In the genomic region with DNA sequence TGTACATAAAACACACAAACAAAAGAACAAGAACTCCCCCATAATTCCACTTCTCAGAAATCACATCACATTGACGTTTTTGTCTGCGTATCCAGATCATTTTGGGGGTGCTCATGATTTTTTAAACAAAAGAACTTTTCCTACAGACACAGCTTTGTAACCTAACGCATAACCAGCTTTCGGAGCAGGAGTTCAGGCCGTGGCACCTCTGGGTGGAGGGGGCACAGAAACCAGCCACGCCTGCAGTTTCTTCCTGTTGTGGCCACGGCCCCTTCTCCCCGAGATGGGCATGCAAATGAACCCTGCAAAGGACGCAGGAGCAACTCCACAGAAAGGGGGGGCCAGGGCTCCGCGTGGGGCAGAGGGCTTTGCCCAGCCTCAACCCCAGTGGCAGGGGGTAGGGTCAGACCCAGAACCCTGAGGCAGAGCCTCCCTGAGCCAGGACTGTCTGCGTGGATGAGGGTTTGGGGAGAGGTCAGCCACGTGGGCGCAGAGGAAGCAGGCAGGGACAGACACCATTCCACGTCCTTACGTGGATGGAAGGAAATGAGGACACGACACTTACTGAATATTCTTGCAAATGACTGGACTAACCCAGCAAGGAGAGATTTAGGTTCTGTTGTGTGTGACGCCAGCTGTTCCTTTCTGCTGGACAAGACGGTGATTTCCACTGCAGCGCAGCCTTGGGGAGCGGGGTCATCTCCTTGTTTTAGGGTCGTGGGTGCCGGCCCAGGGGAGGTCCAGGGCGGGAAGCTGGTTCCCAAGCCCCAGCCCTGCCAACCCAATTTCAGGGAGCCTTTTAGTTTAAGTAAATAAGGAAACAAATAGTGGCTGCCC, we compare ENCODE assay signal across 8 cellular contexts.
A peak's percentile ranks its signal among the peaks of the same experiment; 100 is the strongest.
DNase-seq lines count a peak whose midpoint lies in the region; ATAC-seq and TF ChIP-seq lines count a peak whose summit lies in the region.

No MANE protein-coding gene starts in this region.

- peaks cover 5% of the 10 kb centered on the region for H3K9me3 Mint-ChIP-seq in central memory CD8-positive, alpha-beta T cell

- ATAC-seq in central memory CD8-positive, alpha-beta T cell (replicated peaks; ENCODE audit: extremely low read depth, poor library complexity, severe bottlenecking): no peak

- H3K4me2 ChIP-seq in OCI-LY3 (ENCODE audit: low read length): peak overlapping the region; percentile 92

- no peaks in the 10 kb centered on the region for H3K9me3 ChIP-seq in OCI-LY3 (ENCODE audit: insufficient read depth, low read length)
- no peaks in the 10 kb centered on the region for H3K9me3 ChIP-seq in prostate gland

- DNase-seq in activated CD4-positive, CD25-positive, alpha-beta regulatory T cell treated with anti-CD3 and anti-CD28 coated beads, Interleukin-2, amount 50 U/mL, for 16 hours (ENCODE audit: low read depth, low spot score): peak; percentile 4
- DNase-seq in activated CD4-positive, CD25-positive, alpha-beta regulatory T cell (lab: John Stamatoyannopoulos, UW): no peak
- DNase-seq in central memory CD8-positive, alpha-beta T cell (ENCODE audit: low spot score in 2 of 2): no peak
- no peak for DNase-seq in prostate gland (ENCODE audit: low spot score)
- no peak for DNase-seq in amniotic stem cell (lab: John Stamatoyannopoulos, UW)
- no peak for DNase-seq in ecto neural progenitor cell (ENCODE audit: low spot score)
- DNase-seq in SW480 (ENCODE audit: low spot score): no peak

- H2AFZ ChIP-seq in OCI-LY3 (ENCODE audit: low read depth, low read length): peak overlapping the region; percentile 17; the same call in 1 of the 2 replicates

- TF ChIP-seq POLR2A in prostate gland (IDR thresholded peaks at IDR 0.05): no peak

- H3K27me3 ChIP-seq in OCI-LY3 (ENCODE audit: low read depth, low read length) (peaks cover 16% of the 10 kb centered on the region), prostate gland (replicated peaks; ENCODE audit: insufficient read depth) (no peaks in the 10 kb centered on the region)

- intact Hi-C loops in prostate gland (cut with DNase I): loop anchor here (2.0 kb wide), 1 partner anchor 67 kb away; no protein-coding TSS in a partner anchor

- H3K4me3 Mint-ChIP-seq in central memory CD8-positive, alpha-beta T cell: peak overlapping the region; percentile 84

- H3K27ac ChIP-seq in OCI-LY3 (ENCODE audit: low read length): peak overlapping the region; percentile 34; the same call in 1 of the 2 replicates
- H3K27ac ChIP-seq in prostate gland: peak overlapping the region; percentile 81

- H3K27me3 Mint-ChIP-seq in central memory CD8-positive, alpha-beta T cell: no peaks in the 10 kb centered on the region

- H3K4me3 ChIP-seq in OCI-LY3 (ENCODE audit: low read length) (peak overlapping the region; percentile 68), prostate gland (no peak overlapping the region)

- H3K36me3 ChIP-seq in OCI-LY3 (replicated peaks; ENCODE audit: low read depth, low read length) (no peaks in the 10 kb centered on the region), prostate gland (no peaks in the 10 kb centered on the region)

- no peak for TF ChIP-seq CTCF in OCI-LY3 (IDR thresholded peaks at IDR 0.05; ENCODE audit: low read depth, low read length)
- no peak for TF ChIP-seq CTCF in prostate gland (IDR thresholded peaks at IDR 0.05)

- H3K4me1 ChIP-seq in OCI-LY3 (ENCODE audit: low read length) (peaks cover 47% of the 10 kb centered on the region), prostate gland (replicated peaks) (peaks cover 7% of the 10 kb centered on the region)

- peaks cover 72% of the 10 kb centered on the region for H3K4me1 Mint-ChIP-seq in central memory CD8-positive, alpha-beta T cell

- H3K9ac ChIP-seq in OCI-LY3 (ENCODE audit: low read length): peak overlapping the region; percentile 11; the same call in 1 of the 2 replicates

- no peaks in the 10 kb centered on the region for H4K20me1 ChIP-seq in OCI-LY3 (ENCODE audit: insufficient read depth, low read length)

- no peaks in the 10 kb centered on the region for H3K79me2 ChIP-seq in OCI-LY3 (ENCODE audit: low read length)

- H3K27ac Mint-ChIP-seq in central memory CD8-positive, alpha-beta T cell (ENCODE audit: low read depth): peak overlapping the region; percentile 90

- H3K36me3 Mint-ChIP-seq in central memory CD8-positive, alpha-beta T cell (ENCODE audit: insufficient read depth): peaks cover 48% of the 10 kb centered on the region

- 80% methylated on average over 24 of the region's 24 CpGs for WGBS in prostate gland
